Comparison of ENCODE assay signal across 20 cellular contexts in genomic region chr4:72094054-72094780, GRCh38.
DNase-seq lines count a peak whose midpoint lies in the region; TF ChIP-seq lines count a peak whose summit lies in the region.
"Had no signal": no experiment of that assay in that cellular context is flagged by ENCODE, and none has a peak within 500 bp of the region (broad histone marks: within the 10 kb centered on the region; RNA-seq: fewer than 3 reads in every experiment).

No MANE protein-coding gene starts in this region.

- TF ChIP-seq POLR2A in thyroid gland (IDR thresholded peaks at IDR 0.05), result no peak

- no peak overlapping the region for H3K27ac ChIP-seq in WERI-Rb-1
- peak overlapping the region; percentile 34 to 74 (median 58) for H3K27ac ChIP-seq in thyroid gland
- H3K27ac ChIP-seq in H9 (ENCODE audit: insufficient read length, low read depth, low read length), result no peak overlapping the region
- H3K27ac ChIP-seq: adrenal gland, breast epithelium, foreskin keratinocyte had no signal

- H3K23me2 ChIP-seq in H9 (ENCODE audit: insufficient read length, low read depth, low read length, poor library complexity, severe bottlenecking), result no peaks in the 10 kb centered on the region

- H4K20me1 ChIP-seq in H9 (ENCODE audit: control insufficient read depth, insufficient read depth, insufficient read length), result no peaks in the 10 kb centered on the region

- H3K79me1 ChIP-seq in H9 (ENCODE audit: insufficient read depth, low read depth, low read length, poor library complexity, severe bottlenecking), result no peaks in the 10 kb centered on the region

- H4K8ac ChIP-seq in H9 (replicated peaks; ENCODE audit: insufficient read length, low read depth, low read length), result no peak overlapping the region

- no peak overlapping the region for H2BK12ac ChIP-seq in H9 (ENCODE audit: insufficient read length, low read depth, low read length)

- H2AFZ ChIP-seq in H9 (ENCODE audit: low read length), result no peak overlapping the region

- no peaks in the 10 kb centered on the region for H3K9me3 ChIP-seq in WERI-Rb-1 (ENCODE audit: severe bottlenecking)
- no peaks in the 10 kb centered on the region for H3K9me3 ChIP-seq in thyroid gland
- no peaks in the 10 kb centered on the region for H3K9me3 ChIP-seq in H9 (ENCODE audit: control insufficient read depth, low read depth, low read length)
- H3K9me3 ChIP-seq: adrenal gland, breast epithelium, Caco-2 had no signal

- no peaks in the 10 kb centered on the region for H3K27me3 ChIP-seq in WERI-Rb-1 (ENCODE audit: insufficient read depth, low read depth, severe bottlenecking)
- H3K27me3 ChIP-seq in thyroid gland, result no peaks in the 10 kb centered on the region
- H3K27me3 ChIP-seq in H9 (ENCODE audit: insufficient read depth, low read length), result no peaks in the 10 kb centered on the region
- H3K27me3 ChIP-seq: adrenal gland, breast epithelium, foreskin keratinocyte had no signal

- H4K5ac ChIP-seq in H9 (ENCODE audit: insufficient read length, low read depth, low read length), result no peak overlapping the region

- H2BK15ac ChIP-seq in H9 (ENCODE audit: low read depth, low read length), result no peak overlapping the region

- intact Hi-C loops in thyroid gland (cut with DNase I), result no loop called here

- WGBS in thyroid gland, 2 donors, result 29 to 40% methylated on average over 5 of the region's 5 CpGs
- no CpG with 5 or more reads among the region's 5 CpGs for WGBS in H9 (ENCODE audit: extremely low coverage, insufficient read length, low lambda C conversion rate)

- no peak overlapping the region for H2BK5ac ChIP-seq in H9 (ENCODE audit: insufficient read length, low read length)

- H3K4me3 Mint-ChIP-seq in H9, result no peak overlapping the region
- H3K4me3 Mint-ChIP-seq: naive B cell had no signal

- no peak overlapping the region for H3T11ph ChIP-seq in H9 (ENCODE audit: low read length)

- no peak overlapping the region for H3K4me2 ChIP-seq in H9 (ENCODE audit: insufficient read depth, insufficient read length, low read length)

- H3K4me3 ChIP-seq in WERI-Rb-1 (ENCODE audit: low read depth, low read length) (no peak overlapping the region), thyroid gland (replicated peaks in 1 of 3) (no peak overlapping the region)
- H3K4me3 ChIP-seq: adrenal gland, breast epithelium had no signal

- H3K36me3 ChIP-seq in WERI-Rb-1 (no peaks in the 10 kb centered on the region), thyroid gland (no peaks in the 10 kb centered on the region)
- H3K36me3 ChIP-seq: adrenal gland, breast epithelium had no signal

- no peak overlapping the region for H3K56ac ChIP-seq in H9 (ENCODE audit: insufficient read length, low read depth, low read length)

- H3K23ac ChIP-seq in H9 (ENCODE audit: insufficient read length, low read depth, low read length), result no peak overlapping the region

- H3K36me3 Mint-ChIP-seq in H9 (ENCODE audit: insufficient read depth in 1 of 3, low read depth in 3 of 3), result peaks cover 18 to 20% (median 19%) of the 10 kb centered on the region in 3 experiments
- H3K36me3 Mint-ChIP-seq: naive B cell had no signal

- no peak overlapping the region for H3K14ac ChIP-seq in H9 (ENCODE audit: insufficient read depth, low read length)

- no peak overlapping the region; a peak in 3 of 7 replicates for H3K27ac Mint-ChIP-seq in H9
- H3K27ac Mint-ChIP-seq: naive B cell had no signal

- peaks cover 10 to 25% of the 10 kb centered on the region in 2 experiments for H3K4me1 Mint-ChIP-seq in H9
- H3K4me1 Mint-ChIP-seq: naive B cell had no signal

- H3K4me1 ChIP-seq in thyroid gland (peaks cover 3 to 7% of the 10 kb centered on the region in 2 donors), H9 (ENCODE audit: insufficient read depth, low read length) (no peaks in the 10 kb centered on the region)
- H3K4me1 ChIP-seq: adrenal gland, breast epithelium, Caco-2, foreskin keratinocyte had no signal

- no peaks in the 10 kb centered on the region for H3K79me2 ChIP-seq in H9 (ENCODE audit: insufficient read depth, low read length)

- TF ChIP-seq CTCF in WERI-Rb-1 (IDR thresholded peaks at IDR 0.05; ENCODE audit: low read depth, low read length) (no peak), thyroid gland (IDR thresholded peaks at IDR 0.05) (no peak), H9 (conservative IDR thresholded peaks at IDR 0.05) (no peak)

- DNase-seq in ELF-1 (ENCODE audit: low read depth, low spot score) (peak; percentile 1), NCI-H2029 treated with DMSO at 0.1 percent for 48 hours (lab: John Stamatoyannopoulos, UW) (peak; percentile 87), WERI-Rb-1 (peak; percentile 13), thyroid gland (peak; percentile 96 to 97), H9 (no peak)
- DNase-seq in activated CD4-positive, alpha-beta T cell treated with anti-CD3 and anti-CD28 coated beads for 4 hours, result no peak
- DNase-seq in activated CD4-positive, alpha-beta T cell treated with anti-CD3 and anti-CD28 coated beads for 1 hour, result no peak
- DNase-seq: activated CD4-positive, alpha-beta T cell treated with anti-CD3 and anti-CD28 coated beads, Interleukin-2, amount 50 U/mL, for 4 hours; activated gamma-delta T cell treated with Interleukin-2 at 50 U/mL for 16 hours; AML-193; Caco-2; dermis blood vessel endothelial cell; foreskin keratinocyte; GDM1; naive B cell; NCI-H446 treated with DMSO at 0.1 percent for 48 hours; right cardiac atrium; stimulated activated CD4-positive, alpha-beta T cell treated with anti-CD3 and anti-CD28 coated beads, Interleukin-15, amount 100 ng/mL, for 24 hours had no signal

- H2BK20ac ChIP-seq in H9 (ENCODE audit: low read depth, low read length, poor library complexity, severe bottlenecking), result no peak overlapping the region

- H2BK120ac ChIP-seq in H9 (ENCODE audit: low read depth, low read length, poor library complexity, severe bottlenecking), result no peak overlapping the region

- H4K91ac ChIP-seq in H9 (ENCODE audit: insufficient read length, low read depth, low read length), result no peak overlapping the region

- H3K9me3 Mint-ChIP-seq in H9, result peaks cover 3 to 16% of the 10 kb centered on the region in 2 experiments; a peak in 4 of 5 replicates

- no peak overlapping the region for H3K18ac ChIP-seq in H9 (ENCODE audit: insufficient read length, low read depth, low read length)

- no peak overlapping the region for H3K4ac ChIP-seq in H9 (ENCODE audit: low read depth, low read length)

- H3K9ac ChIP-seq in H9 (ENCODE audit: extremely low read depth, insufficient read length, low read length), result no peak overlapping the region

- H2AK5ac ChIP-seq in H9 (ENCODE audit: insufficient read length, low read length), result no peak overlapping the region

- no peaks in the 10 kb centered on the region for H3K27me3 Mint-ChIP-seq in H9 (ENCODE audit: low read depth)
- H3K27me3 Mint-ChIP-seq: naive B cell had no signal

Comparison
In these comparisons a context has a peak if more than half of its experiments do, and no peak if none do; other contexts are left out.
1. DNase-seq: peak in ELF-1 (single experiment), NCI-H2029 treated with DMSO at 0.1 percent for 48 hours (single experiment), WERI-Rb-1 (single experiment) and thyroid gland (2 of 2); none in H9 (single experiment), activated CD4-positive, alpha-beta T cell treated with anti-CD3 and anti-CD28 coated beads for 4 hours (0 of 2) and activated CD4-positive, alpha-beta T cell treated with anti-CD3 and anti-CD28 coated beads for 1 hour (single experiment).
2. H3K27ac ChIP-seq: peak in thyroid gland (3 of 3); none in WERI-Rb-1 (single experiment) and H9 (single experiment).